Comparison of ENCODE assay signal across 8 cellular contexts in genomic region chr4:12724520-12724919, GRCh38.
DNase-seq lines count a peak whose midpoint lies in the region; ATAC-seq, FAIRE-seq and TF ChIP-seq lines count a peak whose summit lies in the region.

No MANE protein-coding gene starts in this region.

- H3K4me3 ChIP-seq in adrenal gland (no peak overlapping the region), right lobe of liver (no peak overlapping the region)

- peaks cover 0 to 5% of the 10 kb centered on the region in 2 donors for H3K4me1 Mint-ChIP-seq in stimulated activated naive B cell treated with anti-CD40 and anti-IgM and Interleukin-4, amounts not matched to agents 10 μg/mL and 1 μg/mL and 100 μg/mL, for 72 hours

- FAIRE-seq in D721Med (lab: Jason Lieb, UNC): no peak

- TF ChIP-seq CTCF in D721Med (IDR thresholded peaks at IDR 0.05; ENCODE audit: insufficient read depth, missing control alignments) (peak; percentile 57), adrenal gland (IDR thresholded peaks at IDR 0.05) (peak in 4 of 6 experiments; percentile 6 to 45 (median 34)), right lobe of liver (IDR thresholded peaks at IDR 0.05) (peak; percentile 33 to 66 (median 61))

- H3K4me1 ChIP-seq in adrenal gland (replicated peaks in 1 of 2) (peaks cover 0 to 4% of the 10 kb centered on the region in 2 donors), right lobe of liver (no peaks in the 10 kb centered on the region)

- peaks cover 7 to 23% of the 10 kb centered on the region in 2 donors for H3K27me3 Mint-ChIP-seq in stimulated activated naive B cell treated with anti-CD40 and anti-IgM and Interleukin-4, amounts not matched to agents 10 μg/mL and 1 μg/mL and 100 μg/mL, for 72 hours

- DNase-seq in D721Med (ENCODE audit: insufficient read length, low spot score) (no peak), HT-29 (ENCODE audit: low spot score) (peak; percentile 16), adrenal gland (no peak), right lobe of liver (no peak), cerebellar nuclear complex (lab: John Stamatoyannopoulos, UW) (no peak), NCI-H1694 (lab: John Stamatoyannopoulos, UW) (no peak)
- no peak for DNase-seq in stimulated activated naive B cell treated with anti-CD40 and anti-IgM and Interleukin-4, amounts not matched to agents 10 μg/mL and 1 μg/mL and 100 μg/mL, for 72 hours

- WGBS in adrenal gland, 4 donors: 16 to 32% (median 29%) methylated on average over 4 of the region's 4 CpGs
- 20% methylated on average over 4 of the region's 4 CpGs for WGBS in right lobe of liver (ENCODE audit: insufficient coverage, low coverage, low lambda C conversion rate, missing lambda C conversion rate)

- H3K9me3 Mint-ChIP-seq in stimulated activated naive B cell treated with anti-CD40 and anti-IgM and Interleukin-4, amounts not matched to agents 10 μg/mL and 1 μg/mL and 100 μg/mL, for 72 hours: no peaks in the 10 kb centered on the region

- no peak overlapping the region for H3K27ac Mint-ChIP-seq in stimulated activated naive B cell treated with anti-CD40 and anti-IgM and Interleukin-4, amounts not matched to agents 10 μg/mL and 1 μg/mL and 100 μg/mL, for 72 hours

- no peaks in the 10 kb centered on the region for H3K36me3 Mint-ChIP-seq in stimulated activated naive B cell treated with anti-CD40 and anti-IgM and Interleukin-4, amounts not matched to agents 10 μg/mL and 1 μg/mL and 100 μg/mL, for 72 hours

- H3K27ac ChIP-seq in adrenal gland (no peak overlapping the region), right lobe of liver (no peak overlapping the region)

- no peaks in the 10 kb centered on the region for H3K36me3 ChIP-seq in adrenal gland (replicated peaks in 1 of 2)
- no peaks in the 10 kb centered on the region for H3K36me3 ChIP-seq in right lobe of liver

- H3K9me3 ChIP-seq in adrenal gland (replicated peaks in 1 of 3) (no peaks in the 10 kb centered on the region), right lobe of liver (no peaks in the 10 kb centered on the region)

- ATAC-seq in right lobe of liver: peak; percentile 42 to 59 (median 45)
- no peak for ATAC-seq in stimulated activated naive B cell treated with anti-CD40 and anti-IgM and Interleukin-4, amounts not matched to agents 10 μg/mL and 1 μg/mL and 100 μg/mL, for 72 hours (replicated peaks)
- ATAC-seq in HG03469 (IDR thresholded peaks at IDR 0.05; ENCODE audit: unreplicated experiment): no peak

- H3K27me3 ChIP-seq in adrenal gland: no peaks in the 10 kb centered on the region
- H3K27me3 ChIP-seq in right lobe of liver: no peaks in the 10 kb centered on the region

- H3K4me3 Mint-ChIP-seq in stimulated activated naive B cell treated with anti-CD40 and anti-IgM and Interleukin-4, amounts not matched to agents 10 μg/mL and 1 μg/mL and 100 μg/mL, for 72 hours: peak overlapping the region in 1 of 2 donors; percentile 51

- intact Hi-C loops in adrenal gland (cut with DNase I): no loop called here
- intact Hi-C loops in right lobe of liver (cut with DNase I): no loop called here

- TF ChIP-seq POLR2A in adrenal gland (IDR thresholded peaks at IDR 0.05): no peak
- TF ChIP-seq POLR2A in right lobe of liver (IDR thresholded peaks at IDR 0.05): no peak

Comparison
In these comparisons a context has a peak if more than half of its experiments do, and no peak if none do; other contexts are left out.
1. ATAC-seq: peak in right lobe of liver (4 of 4); none in stimulated activated naive B cell treated with anti-CD40 and anti-IgM and Interleukin-4, amounts not matched to agents 10 μg/mL and 1 μg/mL and 100 μg/mL, for 72 hours (0 of 2) and HG03469 (single experiment).
2. Peak in every context shown above with its lines, with median percentiles within 50 percentile points of each other: CTCF ChIP-seq.